15 cellular contexts compared by ENCODE assay signal in the genomic region with DNA sequence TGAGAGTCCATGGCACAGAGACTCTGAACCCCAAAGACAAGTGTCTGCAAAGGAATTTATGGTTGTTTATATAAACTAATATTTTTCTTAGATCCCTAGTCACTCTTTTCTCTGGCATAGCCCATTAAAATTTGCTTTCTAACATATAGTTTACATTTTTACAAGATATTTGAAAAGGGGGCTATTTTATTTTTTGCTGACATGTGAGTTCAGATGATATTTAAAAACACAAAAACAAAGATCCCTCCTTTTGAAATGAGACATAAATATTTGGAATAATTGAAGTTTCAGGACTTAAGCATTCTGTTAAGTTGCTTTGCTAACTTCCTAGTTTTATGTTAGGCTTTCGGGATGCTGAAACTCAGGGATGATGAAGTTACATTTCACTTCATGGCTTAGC.
"Had no signal": no experiment of that assay in that cellular context is flagged by ENCODE, and none has a peak within 500 bp of the region (broad histone marks: within the 10 kb centered on the region; RNA-seq: fewer than 3 reads in every experiment).

No MANE protein-coding gene starts in this region.

- H3K4me3 Mint-ChIP-seq: activated CD4-positive, alpha-beta T cell treated with anti-CD3 and anti-CD28 coated beads, Interleukin-2, amount 10 ng/mL, durations not matched to agents 24 days and 14 days; activated CD8-positive, alpha-beta memory T cell treated with anti-CD3 and anti-CD28 coated beads, Interleukin-2, amount 10 ng/mL, durations not matched to agents 7 days and 5 days; stimulated activated naive CD8-positive, alpha-beta T cell treated with anti-CD3 and anti-CD28 coated beads, Interleukin-15, Interleukin-2, amounts not matched to agents 100 ng/mL and 50 ng/mL, for 24 hours; WTC11 had no signal

- H3K27ac ChIP-seq: body of pancreas, sigmoid colon, testis had no signal

- DNase-seq: activated CD4-positive, alpha-beta T cell treated with anti-CD3 and anti-CD28 coated beads, Interleukin-2, amount 10 ng/mL, durations not matched to agents 24 days and 14 days; activated CD8-positive, alpha-beta memory T cell treated with anti-CD3 and anti-CD28 coated beads, Interleukin-2, amount 10 ng/mL, durations not matched to agents 7 days and 5 days; activated naive CD4-positive, alpha-beta T cell; activated T-cell treated with anti-CD3 and anti-CD28 coated beads, Interleukin-2, amount 50 U/mL, for 72 hours; body of pancreas; left cardiac atrium; mammary epithelial cell; SIG-M5; sigmoid colon; stimulated activated CD4-positive, alpha-beta T cell treated with anti-CD3 and anti-CD28 coated beads, Interleukin-12 subunit alpha, Interleukin-12 subunit beta, amount 100 ng/mL, for 4 hours; T-helper 9 cell; testis had no signal

- ATAC-seq: activated CD8-positive, alpha-beta memory T cell treated with anti-CD3 and anti-CD28 coated beads, Interleukin-2, amount 10 ng/mL, durations not matched to agents 7 days and 5 days; activated T-cell treated with anti-CD3 and anti-CD28 coated beads, Interleukin-2, amount 50 U/mL, for 72 hours; body of pancreas; esophagus mucosa; left cardiac atrium; WTC11 had no signal

- H3K27me3 Mint-ChIP-seq: activated CD4-positive, alpha-beta T cell treated with anti-CD3 and anti-CD28 coated beads, Interleukin-2, amount 10 ng/mL, durations not matched to agents 24 days and 14 days; activated CD8-positive, alpha-beta memory T cell treated with anti-CD3 and anti-CD28 coated beads, Interleukin-2, amount 10 ng/mL, durations not matched to agents 7 days and 5 days; stimulated activated naive CD8-positive, alpha-beta T cell treated with anti-CD3 and anti-CD28 coated beads, Interleukin-15, Interleukin-2, amounts not matched to agents 100 ng/mL and 50 ng/mL, for 24 hours had no signal

- H3K36me3 Mint-ChIP-seq: WTC11 had no signal

- H3K9me3 Mint-ChIP-seq: WTC11 had no signal
